Comparison of ENCODE assay signal across 1 cellular context in the genomic region with DNA sequence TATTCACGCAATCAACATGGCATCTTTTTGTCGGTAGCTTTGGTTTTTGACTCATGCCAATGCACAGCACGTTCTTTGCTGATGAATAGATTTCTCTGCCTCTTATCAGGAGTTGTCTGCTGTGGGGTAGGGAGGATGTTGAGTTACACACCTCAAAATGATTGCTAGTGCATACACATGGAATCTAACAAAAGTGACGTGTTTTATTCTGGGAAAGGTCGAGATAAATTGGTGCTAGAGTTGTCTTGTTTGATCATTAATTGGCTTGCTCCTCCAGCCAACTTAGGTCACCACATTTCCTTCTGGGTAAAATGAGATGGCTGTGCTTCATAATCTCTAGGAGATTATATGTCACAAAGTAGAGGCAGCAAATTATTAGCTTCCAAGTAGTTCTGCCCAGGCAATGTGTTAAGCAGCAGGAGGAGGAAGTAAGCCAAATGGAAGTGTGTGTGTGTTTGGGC.
TF ChIP-seq lines count a peak whose summit lies in the region.

No MANE protein-coding gene starts in this region.

TF ChIP-seq in WTC11, 78 proteins besides CTCF, POLR2A, EP300 and RAD21 (continued from another document):
- TF ChIP-seq FOXP4 (CRISPR knock-in tag; IDR thresholded peaks at IDR 0.05) = no peak
- no peak for TF ChIP-seq NR1H2 (CRISPR knock-in tag; IDR thresholded peaks at IDR 0.05)
- TF ChIP-seq IRF2 (CRISPR knock-in tag; IDR thresholded peaks at IDR 0.05; ENCODE audit: borderline replicate concordance, low read depth) = no peak
- no peak for TF ChIP-seq FOXJ3 (CRISPR knock-in tag; IDR thresholded peaks at IDR 0.05; ENCODE audit: borderline replicate concordance)
